Comparison of ENCODE assay signal across 1 cellular context in the genomic region with DNA sequence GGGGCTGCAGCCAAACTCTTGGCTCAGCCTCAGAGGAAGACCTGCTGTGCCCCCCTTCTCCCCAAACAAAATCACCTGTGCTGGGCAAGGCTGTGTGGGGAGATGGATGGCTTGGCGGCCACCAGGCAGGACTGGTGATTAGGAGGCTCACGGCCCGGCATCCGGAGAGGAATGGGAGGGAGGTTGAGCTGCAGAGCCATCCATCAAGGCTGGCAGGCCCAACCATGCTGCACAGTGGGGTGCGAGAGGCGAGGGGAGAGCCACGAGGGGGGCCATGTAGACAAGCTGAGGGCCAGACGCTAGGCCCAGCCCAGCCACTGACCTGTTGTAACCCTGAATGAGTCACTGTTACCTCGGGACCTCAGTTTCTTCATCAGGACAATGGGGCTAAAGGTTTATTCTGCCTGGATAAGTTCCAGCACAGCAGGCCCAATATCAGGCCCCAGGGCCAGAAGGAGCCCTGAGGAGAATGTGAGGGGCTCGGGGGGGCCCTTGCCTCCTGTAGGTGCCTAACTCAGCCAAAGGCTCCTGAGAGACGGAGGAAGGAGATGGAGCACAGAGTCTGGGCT.
TF ChIP-seq lines count a peak whose summit lies in the region.

No MANE protein-coding gene starts in this region.

TF ChIP-seq in H1, 55 proteins besides CTCF, POLR2A, EP300 and RAD21:
- no peak for TF ChIP-seq JUN (IDR thresholded peaks at IDR 0.05; ENCODE audit: low read depth, low read length)
- TF ChIP-seq HDAC2 (IDR thresholded peaks at IDR 0.05; ENCODE audit: borderline replicate concordance in 1 of 2, low read depth in 2 of 2, low read length in 2 of 2) = 0 out of 4 replicates have a peak, but pooled peaks of 1 of the 2 experiments have one; percentile 37
- TF ChIP-seq KDM1A (IDR thresholded peaks at IDR 0.05; ENCODE audit: borderline replicate concordance, low read length) = peak; percentile 70
- no peak for TF ChIP-seq SP1 (IDR thresholded peaks at IDR 0.05; ENCODE audit: low read depth, low read length)
